ENCODE assay signal across 1 cellular context in the genomic region with DNA sequence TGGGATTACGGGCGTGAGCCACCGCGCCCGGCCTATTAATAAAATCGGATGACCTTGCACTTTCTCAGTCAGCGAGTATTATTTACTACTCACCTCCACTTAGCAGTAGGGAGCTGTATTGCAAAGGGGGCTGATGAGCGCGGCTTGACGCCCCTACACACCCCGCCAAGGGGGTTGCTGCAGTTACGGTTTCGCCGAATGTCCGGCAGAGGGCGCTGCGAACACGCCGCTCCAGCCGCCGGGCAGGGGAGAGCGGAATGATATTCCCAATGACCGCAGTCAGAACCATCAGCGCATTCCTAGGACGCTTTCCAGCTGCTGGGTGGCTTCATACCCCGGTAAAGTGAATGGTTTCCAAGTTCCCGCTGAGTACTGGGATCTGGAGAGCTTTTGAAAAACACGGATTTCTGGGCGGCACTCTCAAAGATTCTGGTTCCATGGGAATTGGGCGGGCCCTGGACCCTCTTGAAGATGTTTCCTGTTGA.
TF ChIP-seq lines count a peak whose summit lies in the region.

No MANE protein-coding gene starts in this region.

TF ChIP-seq in IMR-90, 13 proteins besides CTCF, POLR2A, EP300 and RAD21:
- TF ChIP-seq SMC3 (IDR thresholded peaks at IDR 0.05; ENCODE audit: low read depth, low read length) (peak; percentile 75), BHLHE40 (IDR thresholded peaks at IDR 0.05; ENCODE audit: low read depth, low read length) (no peak), CEBPB (IDR thresholded peaks at IDR 0.05; ENCODE audit: low read depth, low read length) (no peak), NFE2L2 (IDR thresholded peaks at IDR 0.05; ENCODE audit: low read depth, low read length) (no peak), FOS (IDR thresholded peaks at IDR 0.05; ENCODE audit: low read depth, low read length) (no peak), MXI1 (IDR thresholded peaks at IDR 0.05; ENCODE audit: borderline replicate concordance, low read depth, low read length) (no peak), RCOR1 (IDR thresholded peaks at IDR 0.05; ENCODE audit: insufficient replicate concordance, low read length) (no peak), MAFK (IDR thresholded peaks at IDR 0.05; ENCODE audit: low read depth, low read length) (peak; percentile 58; the same call in 1 of the 2 replicates), CHD1 (IDR thresholded peaks at IDR 0.05; ENCODE audit: low read depth, low read length) (no peak), RFX5 (IDR thresholded peaks at IDR 0.05; ENCODE audit: low read depth, low read length) (no peak), MAZ (IDR thresholded peaks at IDR 0.05; ENCODE audit: borderline replicate concordance, low read depth, low read length) (peak; percentile 76; the same call in 1 of the 2 replicates)
- TF ChIP-seq, protein P1, sequence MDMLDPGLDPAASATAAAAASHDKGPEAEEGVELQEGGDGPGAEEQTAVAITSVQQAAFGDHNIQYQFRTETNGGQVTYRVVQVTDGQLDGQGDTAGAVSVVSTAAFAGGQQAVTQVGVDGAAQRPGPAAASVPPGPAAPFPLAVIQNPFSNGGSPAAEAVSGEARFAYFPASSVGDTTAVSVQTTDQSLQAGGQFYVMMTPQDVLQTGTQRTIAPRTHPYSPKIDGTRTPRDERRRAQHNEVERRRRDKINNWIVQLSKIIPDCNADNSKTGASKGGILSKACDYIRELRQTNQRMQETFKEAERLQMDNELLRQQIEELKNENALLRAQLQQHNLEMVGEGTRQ (IDR thresholded peaks at IDR 0.05; ENCODE audit: low read depth, low read length): no peak
- TF ChIP-seq, protein P2, sequence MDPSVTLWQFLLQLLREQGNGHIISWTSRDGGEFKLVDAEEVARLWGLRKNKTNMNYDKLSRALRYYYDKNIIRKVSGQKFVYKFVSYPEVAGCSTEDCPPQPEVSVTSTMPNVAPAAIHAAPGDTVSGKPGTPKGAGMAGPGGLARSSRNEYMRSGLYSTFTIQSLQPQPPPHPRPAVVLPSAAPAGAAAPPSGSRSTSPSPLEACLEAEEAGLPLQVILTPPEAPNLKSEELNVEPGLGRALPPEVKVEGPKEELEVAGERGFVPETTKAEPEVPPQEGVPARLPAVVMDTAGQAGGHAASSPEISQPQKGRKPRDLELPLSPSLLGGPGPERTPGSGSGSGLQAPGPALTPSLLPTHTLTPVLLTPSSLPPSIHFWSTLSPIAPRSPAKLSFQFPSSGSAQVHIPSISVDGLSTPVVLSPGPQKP (IDR thresholded peaks at IDR 0.05; ENCODE audit: borderline replicate concordance, low read depth, low read length): no peak
